26 cellular contexts compared by ENCODE assay signal in the genomic region with DNA sequence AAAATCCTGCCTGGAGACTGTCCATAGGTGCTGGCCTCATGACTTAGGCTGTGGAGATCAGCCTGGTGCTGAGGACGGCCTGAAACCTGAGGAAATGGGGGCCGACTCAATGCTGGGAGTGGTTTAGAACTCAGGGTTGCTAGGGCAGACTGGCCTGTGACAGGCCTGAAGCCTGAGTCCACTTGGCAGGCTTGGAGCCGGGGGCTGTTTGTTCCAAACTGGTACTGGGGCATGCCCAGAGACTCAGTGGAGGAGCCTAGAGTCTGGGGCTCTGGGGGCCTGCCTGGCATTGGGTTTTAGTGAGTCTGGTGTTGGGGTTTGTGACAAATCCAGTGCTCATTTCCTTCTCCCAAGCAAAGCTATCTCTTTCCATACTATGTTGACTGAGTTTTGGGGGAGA.
"Had no signal": no experiment of that assay in that cellular context is flagged by ENCODE, and none has a peak within 500 bp of the region (broad histone marks: within the 10 kb centered on the region; RNA-seq: fewer than 3 reads in every experiment).

No MANE protein-coding gene starts in this region.

- H3K4me1 ChIP-seq: stomach, suprapubic skin, testis, thyroid gland, tibial artery, tibial nerve, transverse colon, upper lobe of left lung, upper lobe of right lung, uterus, vagina had no signal

- H3K36me3 ChIP-seq: stomach, suprapubic skin, thoracic aorta, thyroid gland, tibial artery, tibial nerve, transverse colon, upper lobe of left lung, upper lobe of right lung, uterus, vagina had no signal

- H3K9me3 ChIP-seq: suprapubic skin, testis, thoracic aorta, thyroid gland, transverse colon, upper lobe of right lung, uterus, vagina had no signal

- H3K27me3 ChIP-seq: stomach, suprapubic skin, testis, thyroid gland, tibial artery, tibial nerve, transverse colon, upper lobe of left lung, upper lobe of right lung, vagina had no signal

- ATAC-seq: stimulated activated effector memory CD8-positive, alpha-beta T cell treated with anti-CD3 and anti-CD28 coated beads, Interleukin-12 subunit alpha, Interleukin-12 subunit beta, amount 100 ng/mL, for 72 hours; stimulated activated memory B cell treated with anti-CD40 and anti-IgM and Interleukin-4, amounts not matched to agents 10 μg/mL and 1 μg/mL and 100 μg/mL, for 72 hours; stimulated activated naive B cell treated with anti-CD40 and anti-IgM and Interleukin-4, amounts not matched to agents 10 μg/mL and 1 μg/mL and 100 μg/mL, for 72 hours; stimulated activated naive CD8-positive, alpha-beta T cell treated with anti-CD3 and anti-CD28 coated beads, Interleukin-15, amount 100 ng/mL, for 72 hours; stimulated activated naive CD8-positive, alpha-beta T cell treated with anti-CD3 and anti-CD28 coated beads, Interleukin-15, Interleukin-2, amounts not matched to agents 100 U/mL and 50 U/mL, for 24 hours; upper lobe of right lung had no signal

- H3K27ac ChIP-seq: stomach, suprapubic skin, testis, thoracic aorta, thyroid gland, tibial artery, tibial nerve, transverse colon, upper lobe of left lung, upper lobe of right lung, uterus, vagina had no signal

- H3K4me3 ChIP-seq: stomach, suprapubic skin, testis, thoracic aorta, thyroid gland, tibial artery, tibial nerve, transverse colon, upper lobe of left lung, upper lobe of right lung, uterus, vagina had no signal

- DNase-seq: stimulated activated CD4-positive, alpha-beta T cell treated with anti-CD3 and anti-CD28 coated beads, Interleukin-2, amount 100 ng/mL, for 48 hours; stimulated activated CD4-positive, alpha-beta T cell treated with anti-CD3 and anti-CD28 coated beads, Interleukin-4, amount 100 ng/mL, for 1 hour; stimulated activated CD4-positive, alpha-beta T cell treated with anti-CD3 and anti-CD28 coated beads, Interleukin-4, amount 100 ng/mL, for 24 hours; stimulated activated CD4-positive, alpha-beta T cell treated with anti-CD3 and anti-CD28 coated beads, Interleukin-4, amount 100 ng/mL, for 4 hours; stimulated activated CD8-positive, alpha-beta memory T cell treated with anti-CD3 and anti-CD28 coated beads, Interleukin-4, amount 100 ng/mL, for 48 hours; stimulated activated naive B cell treated with anti-CD40 and anti-IgM and Interleukin-4, amounts not matched to agents 10 μg/mL and 1 μg/mL and 100 μg/mL, for 72 hours; stimulated activated naive CD4-positive, alpha-beta T cell; stimulated activated naive CD4-positive, alpha-beta T cell treated with Interleukin-2 at 50 U/mL for 16 hours; stimulated activated naive CD8-positive, alpha-beta T cell treated with anti-CD3 and anti-CD28 coated beads, Interleukin-15, amount 100 ng/mL, for 72 hours; stimulated activated naive CD8-positive, alpha-beta T cell treated with anti-CD3 and anti-CD28 coated beads, Interleukin-15, Interleukin-2, amounts not matched to agents 100 U/mL and 50 U/mL, for 24 hours; stomach; substantia nigra; testis; thyroid gland; tibial artery; transverse colon; trophoblast cell; upper lobe of left lung; upper lobe of right lung; uterus had no signal
